ENCODE assay signal across 11 cellular contexts in the genomic region with DNA sequence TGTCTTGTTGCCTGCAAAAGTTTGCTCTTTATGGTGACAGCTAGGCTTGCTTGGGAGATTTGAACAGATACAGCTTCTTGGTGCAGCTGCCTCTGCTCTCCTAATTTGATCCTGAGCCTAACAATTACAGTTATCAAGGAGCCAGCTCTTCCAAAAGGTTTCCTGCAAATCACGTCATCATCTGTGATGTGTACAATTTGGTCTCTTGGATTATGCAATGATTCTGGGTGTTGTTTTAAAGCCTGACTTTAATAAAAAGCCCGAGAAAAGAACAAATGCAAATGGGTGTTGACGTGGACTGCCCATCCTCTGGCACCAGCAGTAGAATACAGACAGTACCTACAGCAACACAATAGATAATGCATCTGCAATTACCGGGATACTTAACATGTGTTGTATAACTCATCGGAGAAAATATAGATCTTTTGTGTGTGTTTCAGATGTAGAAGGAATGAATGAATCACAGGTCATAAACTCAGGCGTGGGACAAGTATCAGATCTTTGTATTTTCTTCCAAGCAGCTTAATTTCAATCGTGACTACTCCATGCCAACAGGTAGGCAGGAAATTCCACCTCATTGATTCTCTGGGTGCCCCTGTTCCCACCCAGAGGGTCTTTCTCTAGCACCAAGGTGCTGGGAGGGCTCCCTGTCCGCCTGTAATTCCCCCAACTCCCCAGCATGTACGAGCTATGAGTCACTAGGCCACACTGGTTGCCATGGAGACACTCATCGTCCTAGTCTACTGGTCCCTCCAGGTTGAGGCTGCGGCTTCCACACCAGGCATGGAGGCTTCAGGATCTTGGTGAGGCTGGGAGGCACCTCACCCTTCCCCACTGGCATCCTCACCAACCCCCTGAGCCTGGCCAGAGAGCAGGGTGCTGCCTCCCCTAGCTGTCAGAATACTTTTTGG.
A peak's percentile ranks its signal among the peaks of the same experiment; 100 is the strongest.
DNase-seq lines count a peak whose midpoint lies in the region; ATAC-seq, FAIRE-seq and TF ChIP-seq lines count a peak whose summit lies in the region.
"Had no signal": no experiment of that assay in that cellular context is flagged by ENCODE, and none has a peak within 500 bp of the region (broad histone marks: within the 10 kb centered on the region; RNA-seq: fewer than 3 reads in every experiment).

No MANE protein-coding gene starts in this region.

- H3K4me3 ChIP-seq in AG04450 (ENCODE audit: low read depth, low read length) (no peak overlapping the region), astrocyte (ENCODE audit: insufficient read depth, low read depth, low read length) (no peak overlapping the region)
- H3K4me3 ChIP-seq: thoracic aorta had no signal

- H3K36me3 Mint-ChIP-seq in astrocyte (ENCODE audit: low read depth, unreplicated experiment): no peaks in the 10 kb centered on the region
- H3K36me3 Mint-ChIP-seq in activated T-cell treated with anti-CD3 and anti-CD28 coated beads, Interleukin-2, amount 50 U/mL, for 72 hours (ENCODE audit: insufficient read depth in 2 of 2): no peaks in the 10 kb centered on the region

- no peaks in the 10 kb centered on the region for H4K20me1 ChIP-seq in astrocyte (ENCODE audit: insufficient read depth, low read length)

- no peaks in the 10 kb centered on the region for H3K79me2 ChIP-seq in astrocyte (ENCODE audit: insufficient read depth, low read length)

- peaks cover 2% of the 10 kb centered on the region for H3K9me3 Mint-ChIP-seq in astrocyte (ENCODE audit: unreplicated experiment)
- H3K9me3 Mint-ChIP-seq in activated T-cell treated with anti-CD3 and anti-CD28 coated beads, Interleukin-2, amount 50 U/mL, for 72 hours: peaks cover 0 to 2% of the 10 kb centered on the region in 2 donors

- no peak overlapping the region for H3K27ac Mint-ChIP-seq in astrocyte (ENCODE audit: unreplicated experiment)
- no peak overlapping the region for H3K27ac Mint-ChIP-seq in activated T-cell treated with anti-CD3 and anti-CD28 coated beads, Interleukin-2, amount 50 U/mL, for 72 hours

- TF ChIP-seq CTCF in AG04450 (IDR thresholded peaks at IDR 0.05; ENCODE audit: low read depth, low read length) (no peak), astrocyte (IDR thresholded peaks at IDR 0.05; ENCODE audit: insufficient read depth, low read depth, low read length) (no peak)

- no peaks in the 10 kb centered on the region for H3K27me3 ChIP-seq in AG04450 (ENCODE audit: control insufficient read depth, insufficient read depth, low read length)
- H3K27me3 ChIP-seq in astrocyte (ENCODE audit: insufficient read depth, low read length): no peaks in the 10 kb centered on the region

- no peaks in the 10 kb centered on the region for H3K36me3 ChIP-seq in astrocyte (ENCODE audit: insufficient read depth, low read length)
- H3K36me3 ChIP-seq: thoracic aorta had no signal

- peak overlapping the region; percentile 71 for H3K4me2 ChIP-seq in astrocyte (ENCODE audit: low read length)

- no peak for FAIRE-seq in astrocyte (lab: Jason Lieb, UNC)

- H3K4me3 Mint-ChIP-seq in astrocyte (ENCODE audit: unreplicated experiment): no peak overlapping the region
- H3K4me3 Mint-ChIP-seq in activated T-cell treated with anti-CD3 and anti-CD28 coated beads, Interleukin-2, amount 50 U/mL, for 72 hours: no peak overlapping the region

- CTCF ChIA-PET in AG04450 (lab: Charles Lee): interaction anchor here (1.3 kb wide), 1 partner anchor 10 kb away, joined by 3 read pairs; no protein-coding TSS in a partner anchor

- DNase-seq in AG04450 (ENCODE audit: low read depth, low spot score): peak; percentile 27
- DNase-seq in astrocyte (ENCODE audit: low read depth): peak; percentile 89
- DNase-seq in left kidney (ENCODE audit: low read depth, low spot score): peak; percentile 48
- no peak for DNase-seq in activated T-cell treated with anti-CD3 and anti-CD28 coated beads, Interleukin-2, amount 50 U/mL, for 72 hours
- DNase-seq in HCEC 1CT: no peak
- DNase-seq in NCI-H187 (lab: John Stamatoyannopoulos, UW): no peak
- DNase-seq: activated naive CD4-positive, alpha-beta T cell treated with anti-CD3 and anti-CD28 coated beads, Interleukin-2, amount 50 U/mL, for 16 hours; NCI-H187 treated with DMSO at 0.1 percent for 48 hours had no signal

- POLR2A ChIA-PET in AG04450 (lab: Yijun Ruan, JAX): interaction anchor here (1.9 kb wide), 1 partner anchor 11 kb away, joined by 4 read pairs; no protein-coding TSS in a partner anchor

- H3K27ac ChIP-seq in AG04450 (ENCODE audit: low read depth, low read length) (peak overlapping the region; percentile 70), astrocyte (ENCODE audit: low read depth, low read length) (peak overlapping the region; percentile 77)
- H3K27ac ChIP-seq: thoracic aorta had no signal

- ATAC-seq in GM21825 (IDR thresholded peaks at IDR 0.05; ENCODE audit: unreplicated experiment): peak; percentile 51
- ATAC-seq in activated T-cell treated with anti-CD3 and anti-CD28 coated beads, Interleukin-2, amount 50 U/mL, for 72 hours (replicated peaks in 1 of 2): no peak
- ATAC-seq in GM19351 (IDR thresholded peaks at IDR 0.05; ENCODE audit: unreplicated experiment): no peak

- H3K27me3 Mint-ChIP-seq in astrocyte (ENCODE audit: low read depth, unreplicated experiment): no peaks in the 10 kb centered on the region
- no peaks in the 10 kb centered on the region for H3K27me3 Mint-ChIP-seq in activated T-cell treated with anti-CD3 and anti-CD28 coated beads, Interleukin-2, amount 50 U/mL, for 72 hours (ENCODE audit: low read depth)

- H3K9me3 ChIP-seq in AG04450 (ENCODE audit: control insufficient read depth, insufficient read depth, low read length) (peaks cover 13% of the 10 kb centered on the region), astrocyte (ENCODE audit: insufficient read depth, low read depth, low read length) (no peaks in the 10 kb centered on the region)
- H3K9me3 ChIP-seq: thoracic aorta had no signal

- peak overlapping the region; percentile 30 for H2AFZ ChIP-seq in astrocyte (ENCODE audit: low read depth, low read length)

- peaks cover 5% of the 10 kb centered on the region for H3K4me1 Mint-ChIP-seq in astrocyte (ENCODE audit: low read depth, unreplicated experiment)
- peaks cover 1% of the 10 kb centered on the region for H3K4me1 Mint-ChIP-seq in activated T-cell treated with anti-CD3 and anti-CD28 coated beads, Interleukin-2, amount 50 U/mL, for 72 hours (ENCODE audit: low read depth)

- peaks cover 14% of the 10 kb centered on the region for H3K4me1 ChIP-seq in astrocyte (ENCODE audit: insufficient read depth, low read length)

- H3K9ac ChIP-seq in astrocyte (ENCODE audit: low read length): peak overlapping the region; percentile 62

Comparison
In these comparisons a context has a peak if more than half of its experiments do, and no peak if none do; other contexts are left out.
1. DNase-seq: peak in AG04450 (single experiment), astrocyte (single experiment) and left kidney (single experiment); none in activated T-cell treated with anti-CD3 and anti-CD28 coated beads, Interleukin-2, amount 50 U/mL, for 72 hours (0 of 2), HCEC 1CT (single experiment) and NCI-H187 (0 of 2).